ENCODE assay signal across 8 cellular contexts in genomic region chr17:45061606-45062205, GRCh38. TPM values are rescaled to one million over a fixed set of nuclear protein-coding genes. Genes with fewer than 3 reads are reported as not detected.
DNase-seq lines count a peak whose midpoint lies in the region; ATAC-seq lines count a peak whose summit lies in the region.

No MANE protein-coding gene starts in this region.

- DNase-seq in HAP-1 (ENCODE audit: low spot score in 2 of 2) (no peak), iPS DF 6.9 (ENCODE audit: low read depth, low spot score) (no peak), NOMO-1 treated with dmso at 0.1 percent for 144 hours (lab: John Stamatoyannopoulos, UW; ENCODE audit: unreplicated experiment) (no peak), iPS-NIHi7 (ENCODE audit: extremely low spot score) (no peak)
- DNase-seq in activated CD4-positive, alpha-beta memory T cell treated with anti-CD3 and anti-CD28 coated beads, Interleukin-2, amount 10 ng/mL, durations not matched to agents 7 days and 5 days = no peak
- no peak for DNase-seq in stimulated activated effector memory CD8-positive, alpha-beta T cell treated with anti-CD3 and anti-CD28 coated beads, Interleukin-12 subunit alpha, Interleukin-12 subunit beta, amount 100 ng/mL, for 72 hours (ENCODE audit: low spot score in 2 of 2)

- no peaks in the 10 kb centered on the region for H3K27me3 Mint-ChIP-seq in activated CD4-positive, alpha-beta memory T cell treated with anti-CD3 and anti-CD28 coated beads, Interleukin-2, amount 10 ng/mL, durations not matched to agents 7 days and 5 days

- no peaks in the 10 kb centered on the region for H3K27me3 ChIP-seq in HAP-1 (ENCODE audit: low read depth)
- H3K27me3 ChIP-seq in iPS DF 6.9 (ENCODE audit: control insufficient read depth, insufficient read depth, low read length) = no peaks in the 10 kb centered on the region

- peak overlapping the region; percentile 89 for H3K4me3 Mint-ChIP-seq in activated CD4-positive, alpha-beta memory T cell treated with anti-CD3 and anti-CD28 coated beads, Interleukin-2, amount 10 ng/mL, durations not matched to agents 7 days and 5 days
- peak overlapping the region; percentile 97 for H3K4me3 Mint-ChIP-seq in stimulated activated effector memory CD8-positive, alpha-beta T cell treated with anti-CD3 and anti-CD28 coated beads, Interleukin-12 subunit alpha, Interleukin-12 subunit beta, amount 100 ng/mL, for 72 hours

- ATAC-seq in stimulated activated effector memory CD8-positive, alpha-beta T cell treated with anti-CD3 and anti-CD28 coated beads, Interleukin-12 subunit alpha, Interleukin-12 subunit beta, amount 100 ng/mL, for 72 hours = no peak
- ATAC-seq in HG02870 (IDR thresholded peaks at IDR 0.05; ENCODE audit: unreplicated experiment) (no peak), HG02571 (IDR thresholded peaks at IDR 0.05; ENCODE audit: unreplicated experiment) (no peak)

- H3K9me3 Mint-ChIP-seq in activated CD4-positive, alpha-beta memory T cell treated with anti-CD3 and anti-CD28 coated beads, Interleukin-2, amount 10 ng/mL, durations not matched to agents 7 days and 5 days = no peaks in the 10 kb centered on the region
- H3K9me3 Mint-ChIP-seq in stimulated activated effector memory CD8-positive, alpha-beta T cell treated with anti-CD3 and anti-CD28 coated beads, Interleukin-12 subunit alpha, Interleukin-12 subunit beta, amount 100 ng/mL, for 72 hours = no peaks in the 10 kb centered on the region

- in situ Hi-C loops in HAP-1 (cut with MboI; ENCODE audit: low sequenced_read_pairs) = no loop called here

- H3K36me3 Mint-ChIP-seq in activated CD4-positive, alpha-beta memory T cell treated with anti-CD3 and anti-CD28 coated beads, Interleukin-2, amount 10 ng/mL, durations not matched to agents 7 days and 5 days (ENCODE audit: low read depth) = peaks cover 18% of the 10 kb centered on the region
- H3K36me3 Mint-ChIP-seq in stimulated activated effector memory CD8-positive, alpha-beta T cell treated with anti-CD3 and anti-CD28 coated beads, Interleukin-12 subunit alpha, Interleukin-12 subunit beta, amount 100 ng/mL, for 72 hours = peaks cover 39% of the 10 kb centered on the region

- H3K27ac ChIP-seq in iPS DF 6.9 (ENCODE audit: low read length) = no peak overlapping the region

- peaks cover 6% of the 10 kb centered on the region for H3K36me3 ChIP-seq in HAP-1 (replicated peaks)
- H3K36me3 ChIP-seq in iPS DF 6.9 (ENCODE audit: control insufficient read depth, insufficient read depth, low read length) = no peaks in the 10 kb centered on the region

- peaks cover 42% of the 10 kb centered on the region for H3K4me1 Mint-ChIP-seq in activated CD4-positive, alpha-beta memory T cell treated with anti-CD3 and anti-CD28 coated beads, Interleukin-2, amount 10 ng/mL, durations not matched to agents 7 days and 5 days
- peaks cover 41% of the 10 kb centered on the region for H3K4me1 Mint-ChIP-seq in stimulated activated effector memory CD8-positive, alpha-beta T cell treated with anti-CD3 and anti-CD28 coated beads, Interleukin-12 subunit alpha, Interleukin-12 subunit beta, amount 100 ng/mL, for 72 hours

- no CpG with 5 or more reads among the region's 15 CpGs for WGBS in iPS DF 6.9 (ENCODE audit: insufficient coverage, insufficient read length)

- POLR2A ChIA-PET in activated CD4-positive, alpha-beta memory T cell treated with anti-CD3 and anti-CD28 coated beads, Interleukin-2, amount 10 ng/mL, durations not matched to agents 7 days and 5 days (lab: Charles Lee) = interaction anchor here (0.6 to 6.6 kb wide), 24 partner anchors 10 to 875 kb away, joined by 3 to 159 read pairs (median 4); partner anchors contain the start of genes ACBD4, C1QL1, CCDC43 and DCAKD

- peak overlapping the region; percentile 96 for H3K27ac Mint-ChIP-seq in activated CD4-positive, alpha-beta memory T cell treated with anti-CD3 and anti-CD28 coated beads, Interleukin-2, amount 10 ng/mL, durations not matched to agents 7 days and 5 days
- peak overlapping the region; percentile 99 for H3K27ac Mint-ChIP-seq in stimulated activated effector memory CD8-positive, alpha-beta T cell treated with anti-CD3 and anti-CD28 coated beads, Interleukin-12 subunit alpha, Interleukin-12 subunit beta, amount 100 ng/mL, for 72 hours

- H3K4me3 ChIP-seq in HAP-1 = peak overlapping the region; percentile 86
- H3K4me3 ChIP-seq in iPS DF 6.9 (ENCODE audit: low read length) = peak overlapping the region; percentile 70; the same call in 1 of the 2 replicates

- H3K4me1 ChIP-seq in HAP-1 (peaks cover 28% of the 10 kb centered on the region), iPS DF 6.9 (ENCODE audit: control insufficient read depth, insufficient read depth, low read length) (no peaks in the 10 kb centered on the region)

- no peaks in the 10 kb centered on the region for H3K9me3 ChIP-seq in HAP-1
- H3K9me3 ChIP-seq in iPS DF 6.9 (ENCODE audit: control insufficient read depth, insufficient read depth, low read length) = no peaks in the 10 kb centered on the region

- CTCF ChIA-PET in activated CD4-positive, alpha-beta memory T cell treated with anti-CD3 and anti-CD28 coated beads, Interleukin-2, amount 10 ng/mL, durations not matched to agents 7 days and 5 days (lab: Charles Lee) = interaction anchor here (0.6 to 3.8 kb wide), 6 partner anchors 10 to 89 kb away, joined by 3 to 23 read pairs (median 4); partner anchors contain the start of gene ACBD4

RNA-seq across cellular contexts. Expression of gene NMT1, which starts 0.6 kb away (rescaled TPM):
- 100 to 1,000 TPM; 114 TPM for total RNA-seq in activated CD4-positive, alpha-beta memory T cell treated with anti-CD3 and anti-CD28 coated beads, Interleukin-2, amount 10 ng/mL, durations not matched to agents 7 days and 5 days

RNA-seq across cellular contexts. Expression of gene DCAKD, which starts 10.3 kb away (rescaled TPM):
- total RNA-seq in activated CD4-positive, alpha-beta memory T cell treated with anti-CD3 and anti-CD28 coated beads, Interleukin-2, amount 10 ng/mL, durations not matched to agents 7 days and 5 days = 10 to 100 TPM; 25.9 to 26.2 TPM
